ENCODE assay signal across 8 cellular contexts in genomic region chr7:55280031-55280454, GRCh38.
DNase-seq lines count a peak whose midpoint lies in the region; ATAC-seq and TF ChIP-seq lines count a peak whose summit lies in the region.

No MANE protein-coding gene starts in this region.

- DNase-seq in 8988T = peak; percentile 33
- peak; percentile 75 for DNase-seq in GM13976 (ENCODE audit: low spot score)
- peak; percentile 30 for DNase-seq in NCI-H146 treated with DMSO at 0.1 percent for 48 hours (lab: John Stamatoyannopoulos, UW; ENCODE audit: unreplicated experiment)
- DNase-seq in T-helper 22 cell (ENCODE audit: low read depth) = peak; percentile 25
- peak; percentile 83 for DNase-seq in astrocyte of the hippocampus (ENCODE audit: low read depth, low spot score)
- peak; percentile 66 for DNase-seq in iPS DF 4.7 (ENCODE audit: extremely low read depth, low spot score)
- peak; percentile 19 to 51 for DNase-seq in stimulated activated CD4-positive, alpha-beta T cell treated with anti-CD3 and anti-CD28 coated beads, Interleukin-12 subunit alpha, Interleukin-12 subunit beta, amount 100 ng/mL, for 24 hours (ENCODE audit: low read depth in 2 of 2)

- ATAC-seq in HG02763 (IDR thresholded peaks at IDR 0.05; ENCODE audit: unreplicated experiment) = peak; percentile 92

- peak; percentile 74 for TF ChIP-seq CTCF in GM13976 (IDR thresholded peaks at IDR 0.05; ENCODE audit: borderline replicate concordance, control extremely low read depth, extremely low read depth, insufficient read depth, missing control alignments)

- in situ Hi-C loops in GM13976 (cut with MboI; ENCODE audit: low sequenced_read_pairs, unreplicated experiment) = loop anchor here (10.0 to 25.0 kb wide), 3 partner anchors 135 to 807 kb away; partner anchors contain the start of gene PHKG1

Comparison
In these comparisons a context has a peak if more than half of its experiments do, and no peak if none do; other contexts are left out.
1. Peak in every context shown above with its lines: DNase-seq and ATAC-seq.
2. DNase-seq: peak in every context shown above with its lines; median percentile 83 in astrocyte of the hippocampus; 75 in GM13976; 66 in iPS DF 4.7; 35 in stimulated activated CD4-positive, alpha-beta T cell treated with anti-CD3 and anti-CD28 coated beads, Interleukin-12 subunit alpha, Interleukin-12 subunit beta, amount 100 ng/mL, for 24 hours; 33 in 8988T; 30 in NCI-H146 treated with DMSO at 0.1 percent for 48 hours; 25 in T-helper 22 cell.